In the genomic region with DNA sequence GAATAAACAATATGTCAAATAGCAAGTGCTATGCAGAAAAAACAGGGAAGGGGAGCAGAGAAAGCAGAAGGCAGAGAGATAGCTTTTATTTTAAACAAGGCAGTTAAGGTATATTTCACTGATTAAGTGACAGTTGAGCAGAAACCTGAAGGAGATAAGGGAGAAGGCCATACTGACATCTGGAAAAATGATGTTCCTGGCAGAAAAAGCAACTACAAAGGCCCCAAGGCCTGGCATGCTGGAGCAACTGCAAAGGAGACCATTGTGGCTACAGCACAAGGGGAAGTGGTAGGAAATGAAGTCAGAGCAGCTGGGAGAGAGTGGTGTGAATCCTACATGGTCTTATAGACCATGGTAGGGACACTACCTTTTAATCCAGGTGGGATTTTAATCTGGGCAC, we compare ENCODE assay signal across 16 cellular contexts. TPM values are rescaled to one million over a fixed set of nuclear protein-coding genes. Genes with fewer than 3 reads are reported as not detected.
DNase-seq lines count a peak whose midpoint lies in the region; ATAC-seq and TF ChIP-seq lines count a peak whose summit lies in the region.
"Had no signal": no experiment of that assay in that cellular context is flagged by ENCODE, and none has a peak within 500 bp of the region (broad histone marks: within the 10 kb centered on the region; RNA-seq: fewer than 3 reads in every experiment).

No MANE protein-coding gene starts in this region.

- H3K27me3 Mint-ChIP-seq in activated T-helper 2 cell treated with anti-CD3 and anti-CD28 coated beads, Interferon-gamma antibody, Interleukin-2, Interleukin-4, amounts not matched to agents 10 μg/mL and 5 μg/mL and 100 μg/mL, durations not matched to agents 14 hours and 24 hours and 36 hours (ENCODE audit: low read depth), result no peaks in the 10 kb centered on the region
- no peaks in the 10 kb centered on the region for H3K27me3 Mint-ChIP-seq in nephron (ENCODE audit: low read depth)

- no peak for ATAC-seq in GM21825 (IDR thresholded peaks at IDR 0.05; ENCODE audit: unreplicated experiment)

- no peak overlapping the region for H3K27ac ChIP-seq in esophagus muscularis mucosa (replicated peaks in 1 of 4)
- H3K27ac ChIP-seq: 22Rv1, sigmoid colon had no signal

- peaks cover 1 to 25% (median 13%) of the 10 kb centered on the region in 4 donors for H3K4me1 ChIP-seq in esophagus muscularis mucosa

- peaks cover 74% of the 10 kb centered on the region for H3K36me3 Mint-ChIP-seq in activated T-helper 2 cell treated with anti-CD3 and anti-CD28 coated beads, Interferon-gamma antibody, Interleukin-2, Interleukin-4, amounts not matched to agents 10 μg/mL and 5 μg/mL and 100 μg/mL, durations not matched to agents 14 hours and 24 hours and 36 hours (ENCODE audit: low read depth)
- H3K36me3 Mint-ChIP-seq in nephron (ENCODE audit: low read depth), result peaks cover 61% of the 10 kb centered on the region

- TF ChIP-seq EP300 in esophagus muscularis mucosa (IDR thresholded peaks at IDR 0.05), result no peak

- H3K9me3 ChIP-seq in esophagus muscularis mucosa, result no peaks in the 10 kb centered on the region
- H3K9me3 ChIP-seq: sigmoid colon, tibial nerve had no signal

- H3K36me3 ChIP-seq in esophagus muscularis mucosa, result peaks cover 21 to 100% (median 81%) of the 10 kb centered on the region in 4 donors

- in situ Hi-C loops in KBM-7 (cut with MboI; ENCODE audit: low pct_unique_long_range_greater_than_20kb, low sequenced_read_pairs), result no loop called here

- peaks cover 38% of the 10 kb centered on the region for H3K4me1 Mint-ChIP-seq in activated T-helper 2 cell treated with anti-CD3 and anti-CD28 coated beads, Interferon-gamma antibody, Interleukin-2, Interleukin-4, amounts not matched to agents 10 μg/mL and 5 μg/mL and 100 μg/mL, durations not matched to agents 14 hours and 24 hours and 36 hours (ENCODE audit: low read depth)
- H3K4me1 Mint-ChIP-seq in nephron, result peaks cover 16% of the 10 kb centered on the region

- TF ChIP-seq CTCF in nephron (IDR thresholded peaks at IDR 0.05; ENCODE audit: unreplicated experiment in 3 of 3) (no peak), esophagus muscularis mucosa (IDR thresholded peaks at IDR 0.05) (no peak)

- no peak overlapping the region for H3K4me3 Mint-ChIP-seq in activated T-helper 2 cell treated with anti-CD3 and anti-CD28 coated beads, Interferon-gamma antibody, Interleukin-2, Interleukin-4, amounts not matched to agents 10 μg/mL and 5 μg/mL and 100 μg/mL, durations not matched to agents 14 hours and 24 hours and 36 hours (ENCODE audit: low read depth)
- no peak overlapping the region for H3K4me3 Mint-ChIP-seq in nephron

- TF ChIP-seq POLR2A in esophagus muscularis mucosa (IDR thresholded peaks at IDR 0.05; ENCODE audit: low read depth), result no peak

- DNase-seq in NOMO-1 treated with DMSO at 0.1 percent for 48 hours (lab: John Stamatoyannopoulos, UW; ENCODE audit: unreplicated experiment), result peak; percentile 28
- DNase-seq in NOMO-1 treated with dmso at 0.1 percent for 144 hours (lab: John Stamatoyannopoulos, UW; ENCODE audit: unreplicated experiment), result no peak
- peak; percentile 53 for DNase-seq in KBM-7
- DNase-seq in activated T-helper 2 cell treated with anti-CD3 and anti-CD28 coated beads, Interferon-gamma antibody, Interleukin-2, Interleukin-4, amounts not matched to agents 10 μg/mL and 5 μg/mL and 100 μg/mL, durations not matched to agents 14 hours and 24 hours and 36 hours (ENCODE audit: low spot score), result no peak
- no peak for DNase-seq in stimulated activated CD8-positive, alpha-beta memory T cell treated with anti-CD3 and anti-CD28 coated beads, Interleukin-4, amount 100 ng/mL, for 48 hours
- no peak for DNase-seq in esophagus muscularis mucosa (ENCODE audit: extremely low spot score)
- DNase-seq: activated CD4-positive, CD25-positive, alpha-beta regulatory T cell treated with anti-CD3 and anti-CD28 coated beads, Interleukin-2, amount 50 U/mL, for 72 hours; DMS 273 treated with DMSO at 0.1 percent for 48 hours; foreskin fibroblast; NCI-H1105; NCI-H524; sigmoid colon had no signal

- no peaks in the 10 kb centered on the region for H3K9me3 Mint-ChIP-seq in activated T-helper 2 cell treated with anti-CD3 and anti-CD28 coated beads, Interferon-gamma antibody, Interleukin-2, Interleukin-4, amounts not matched to agents 10 μg/mL and 5 μg/mL and 100 μg/mL, durations not matched to agents 14 hours and 24 hours and 36 hours
- no peaks in the 10 kb centered on the region for H3K9me3 Mint-ChIP-seq in nephron

- peak overlapping the region; percentile 10 for H3K27ac Mint-ChIP-seq in activated T-helper 2 cell treated with anti-CD3 and anti-CD28 coated beads, Interferon-gamma antibody, Interleukin-2, Interleukin-4, amounts not matched to agents 10 μg/mL and 5 μg/mL and 100 μg/mL, durations not matched to agents 14 hours and 24 hours and 36 hours
- H3K27ac Mint-ChIP-seq in nephron, result peak overlapping the region in 2 of 3 experiments; percentile 1 to 10

- H3K27me3 ChIP-seq in esophagus muscularis mucosa, result no peaks in the 10 kb centered on the region
- H3K27me3 ChIP-seq: sigmoid colon, tibial nerve had no signal

- intact Hi-C loops in activated T-helper 2 cell treated with anti-CD3 and anti-CD28 coated beads, Interferon-gamma antibody, Interleukin-2, Interleukin-4, amounts not matched to agents 10 μg/mL and 5 μg/mL and 100 μg/mL, durations not matched to agents 14 hours and 24 hours and 36 hours (cut with micrococcal nuclease), result no loop called here
- intact Hi-C loops in esophagus muscularis mucosa (cut with DNase I), result no loop called here

- H3K4me3 ChIP-seq in esophagus muscularis mucosa, result no peak overlapping the region
- H3K4me3 ChIP-seq: sigmoid colon, tibial nerve had no signal

RNA-seq across cellular contexts. Expression of a gene that starts 8.9 kb away (rescaled TPM):
- 433 and 442 TPM in 2 replicates for total RNA-seq in activated T-helper 2 cell treated with anti-CD3 and anti-CD28 coated beads, Interferon-gamma antibody, Interleukin-2, Interleukin-4, amounts not matched to agents 10 μg/mL and 5 μg/mL and 100 μg/mL, durations not matched to agents 14 hours and 24 hours and 36 hours
- 100 to 1,000 TPM; 156 to 220 (median 189) TPM for total RNA-seq in esophagus muscularis mucosa

Comparison
In these comparisons a context has a peak if more than half of its experiments do, and no peak if none do; other contexts are left out.
1. DNase-seq: peak in NOMO-1 treated with DMSO at 0.1 percent for 48 hours (single experiment) and KBM-7 (single experiment); none in NOMO-1 treated with dmso at 0.1 percent for 144 hours (single experiment), activated T-helper 2 cell treated with anti-CD3 and anti-CD28 coated beads, Interferon-gamma antibody, Interleukin-2, Interleukin-4, amounts not matched to agents 10 μg/mL and 5 μg/mL and 100 μg/mL, durations not matched to agents 14 hours and 24 hours and 36 hours (single experiment), stimulated activated CD8-positive, alpha-beta memory T cell treated with anti-CD3 and anti-CD28 coated beads, Interleukin-4, amount 100 ng/mL, for 48 hours (single experiment) and esophagus muscularis mucosa (single experiment).